ENCODE assay signal across 13 cellular contexts in the genomic region with DNA sequence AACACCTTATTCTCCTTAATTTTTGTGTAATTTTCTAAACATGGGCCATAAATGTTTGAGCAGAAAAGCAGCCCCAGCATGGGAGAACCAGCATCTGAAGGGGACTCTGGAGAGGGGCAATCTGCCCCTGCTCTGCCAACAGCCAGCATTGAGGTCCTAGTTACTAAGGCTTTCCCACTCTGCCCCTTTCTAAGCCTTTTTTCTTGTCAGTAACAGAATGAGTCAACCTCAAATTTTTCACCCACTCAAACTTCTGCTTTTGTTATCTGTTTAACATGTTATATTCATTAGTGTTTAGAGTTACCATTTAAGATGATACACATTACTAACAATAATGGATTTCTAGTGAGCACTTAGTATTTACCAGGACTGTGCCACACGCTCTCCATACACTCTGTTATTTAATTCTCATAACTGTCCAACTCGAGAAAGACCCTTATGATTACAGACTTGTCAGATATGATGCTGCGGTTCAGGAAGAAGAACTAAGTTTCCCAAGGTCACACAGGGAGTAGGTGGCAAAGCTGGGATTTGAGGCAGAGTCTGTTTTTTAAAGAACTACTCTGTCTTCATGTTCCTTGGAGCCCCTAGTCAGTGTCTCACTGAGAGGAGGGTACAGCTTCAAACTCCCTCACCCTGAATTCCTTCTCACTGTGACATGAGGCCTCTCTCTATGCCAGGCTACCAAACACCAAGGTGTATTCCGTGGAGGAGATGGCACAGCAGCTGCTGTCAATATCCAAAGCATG. TPM values are rescaled to one million over a fixed set of nuclear protein-coding genes. Genes with fewer than 3 reads are reported as not detected.
DNase-seq lines count a peak whose midpoint lies in the region; ATAC-seq and TF ChIP-seq lines count a peak whose summit lies in the region.
"Had no signal": no experiment of that assay in that cellular context is flagged by ENCODE, and none has a peak within 500 bp of the region (broad histone marks: within the 10 kb centered on the region; RNA-seq: fewer than 3 reads in every experiment).

No MANE protein-coding gene starts in this region.

- POLR2A ChIA-PET in activated B cell treated with CpG ODN at 0.5 μM for 24 hours (lab: Charles Lee) = interaction anchor here (0.9 to 1.7 kb wide), 3 partner anchors 12 to 20 kb away, joined by 3 to 6 read pairs (median 3); a partner anchor contains a TSS

- WGBS in body of pancreas, 2 donors = 43 to 50% methylated on average over 4 of the region's 4 CpGs

- peak overlapping the region; percentile 52 for H3K4me3 Mint-ChIP-seq in activated B cell treated with CpG ODN at 0.5 μM for 24 hours
- H3K4me3 Mint-ChIP-seq: mesothelial cell of epicardium had no signal

- no peaks in the 10 kb centered on the region for H3K36me3 Mint-ChIP-seq in activated B cell treated with CpG ODN at 0.5 μM for 24 hours (ENCODE audit: low read depth)
- H3K36me3 Mint-ChIP-seq: mesothelial cell of epicardium had no signal

- peak overlapping the region; percentile 88 for H3K27ac Mint-ChIP-seq in activated B cell treated with CpG ODN at 0.5 μM for 24 hours
- H3K27ac Mint-ChIP-seq: mesothelial cell of epicardium had no signal

- no peaks in the 10 kb centered on the region for H3K27me3 ChIP-seq in body of pancreas
- H3K27me3 ChIP-seq: breast epithelium had no signal

- CTCF ChIA-PET in activated B cell treated with CpG ODN at 0.5 μM for 24 hours (lab: Charles Lee) = interaction anchor here (1.0 kb wide), 1 partner anchor 9 kb away, joined by 3 read pairs; no protein-coding TSS in a partner anchor

- H3K27ac ChIP-seq in body of pancreas = no peak overlapping the region
- H3K27ac ChIP-seq: breast epithelium had no signal

- H3K27me3 Mint-ChIP-seq in activated B cell treated with CpG ODN at 0.5 μM for 24 hours = no peaks in the 10 kb centered on the region

- ATAC-seq in GM18502 (IDR thresholded peaks at IDR 0.05; ENCODE audit: poor library complexity, unreplicated experiment) (peak; percentile 77), GM21390 (IDR thresholded peaks at IDR 0.05; ENCODE audit: unreplicated experiment) (peak; percentile 73), HG03066 (IDR thresholded peaks at IDR 0.05; ENCODE audit: low read depth, unreplicated experiment) (peak; percentile 72), activated B cell treated with CpG ODN at 0.5 μM for 24 hours (ENCODE audit: low read depth) (peak; percentile 67), body of pancreas (no peak)

- no peaks in the 10 kb centered on the region for H3K9me3 Mint-ChIP-seq in activated B cell treated with CpG ODN at 0.5 μM for 24 hours
- H3K9me3 Mint-ChIP-seq: mesothelial cell of epicardium had no signal

- peaks cover 25% of the 10 kb centered on the region for H3K4me1 Mint-ChIP-seq in activated B cell treated with CpG ODN at 0.5 μM for 24 hours
- H3K4me1 Mint-ChIP-seq: mesothelial cell of epicardium had no signal

- H3K4me1 ChIP-seq in body of pancreas = no peaks in the 10 kb centered on the region
- H3K4me1 ChIP-seq: breast epithelium had no signal

- no peak for DNase-seq in activated B cell treated with CpG ODN at 0.5 μM for 24 hours
- DNase-seq in DMS153 treated with DMSO at 0.1 percent for 48 hours (lab: John Stamatoyannopoulos, UW; ENCODE audit: unreplicated experiment) = no peak
- DNase-seq in body of pancreas = no peak
- DNase-seq in iPS-NIHi7 (ENCODE audit: extremely low spot score) = no peak
- DNase-seq in ureter (ENCODE audit: low spot score) = no peak
- DNase-seq: NCI-H1417; RPMI8226; stimulated activated CD4-positive, alpha-beta T cell treated with anti-CD3 and anti-CD28 coated beads, Interleukin-12 subunit alpha, Interleukin-12 subunit beta, amount 100 ng/mL, for 4 hours had no signal

- H3K36me3 ChIP-seq in body of pancreas (replicated peaks in 1 of 2; ENCODE audit: insufficient read depth in 1 of 2, low read depth in 2 of 2) = no peaks in the 10 kb centered on the region
- H3K36me3 ChIP-seq: breast epithelium had no signal

- no peak overlapping the region for H3K4me3 ChIP-seq in body of pancreas
- H3K4me3 ChIP-seq: breast epithelium had no signal

- intact Hi-C loops in activated B cell treated with CpG ODN at 0.5 μM for 24 hours (cut with micrococcal nuclease) (loop anchor here (1.0 kb wide), 1 partner anchor 20 kb away; a partner anchor contains a TSS), body of pancreas (cut with DNase I) (no loop called here)

- no peak for TF ChIP-seq POLR2A in body of pancreas (IDR thresholded peaks at IDR 0.05)

- no peaks in the 10 kb centered on the region for H3K9me3 ChIP-seq in body of pancreas
- H3K9me3 ChIP-seq: breast epithelium had no signal

- TF ChIP-seq CTCF in activated B cell treated with CpG ODN at 0.5 μM for 24 hours (IDR thresholded peaks at IDR 0.05) = no peak
- no peak for TF ChIP-seq CTCF in body of pancreas (IDR thresholded peaks at IDR 0.05)

RNA-seq across cellular contexts. Expression of a gene that starts 19.9 kb away (rescaled TPM):
- 8.6 and 10.2 TPM in 2 replicates for total RNA-seq in activated B cell treated with CpG ODN at 0.5 μM for 24 hours
- 10 to 100 TPM in 1 of 2 donors, 1 to 10 TPM in 1; 9.1 to 66.9 TPM for total RNA-seq in body of pancreas
- 12.7 TPM for total RNA-seq in ureter
